27 cellular contexts compared by ENCODE assay signal in the genomic region with DNA sequence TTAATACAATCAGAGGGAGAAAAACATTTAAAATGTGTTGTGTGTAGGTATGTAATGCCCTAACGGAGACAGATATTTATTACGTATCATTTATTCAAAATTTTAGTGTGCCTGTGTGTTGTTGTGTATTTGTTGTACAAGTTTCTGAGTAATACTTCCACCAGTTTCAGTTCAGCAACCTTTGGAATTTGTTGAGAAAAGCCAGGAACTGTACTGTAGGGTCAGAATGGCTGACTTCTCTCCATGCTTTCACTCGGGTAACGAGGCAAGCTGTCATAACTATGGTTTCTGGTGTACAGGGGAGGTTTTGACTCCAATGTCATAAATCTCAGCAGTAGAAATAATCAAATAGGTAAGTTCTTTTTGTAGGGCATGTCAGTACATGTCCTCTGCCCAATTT. TPM values are rescaled to one million over a fixed set of nuclear protein-coding genes. Genes with fewer than 3 reads are reported as not detected.
DNase-seq lines count a peak whose midpoint lies in the region; ATAC-seq, FAIRE-seq and TF ChIP-seq lines count a peak whose summit lies in the region.
"Had no signal": no experiment of that assay in that cellular context is flagged by ENCODE, and none has a peak within 500 bp of the region (broad histone marks: within the 10 kb centered on the region; RNA-seq: fewer than 3 reads in every experiment).

No MANE protein-coding gene starts in this region.

- H3K9me3 ChIP-seq in liver (ENCODE audit: control insufficient read depth in 4 of 4, low read length in 3 of 4) (no peaks in the 10 kb centered on the region), HepG2 (ENCODE audit: low read length) (peaks cover 81% of the 10 kb centered on the region), hepatocyte (ENCODE audit: low read depth) (no peaks in the 10 kb centered on the region)
- no peaks in the 10 kb centered on the region for H3K9me3 ChIP-seq in CD4-positive, alpha-beta memory T cell (ENCODE audit: control insufficient read depth in 1 of 2, low read length in 2 of 2)
- H3K9me3 ChIP-seq: BLaER1, SJCRH30 had no signal

- WGBS in liver: 57% methylated on average over 4 of the region's 4 CpGs
- 18% methylated on average over 4 of the region's 4 CpGs for whole genome bisulfite sequencing in HepG2 (ENCODE audit: low lambda C conversion rate)
- WGBS in hepatocyte (ENCODE audit: low lambda C conversion rate, missing lambda C conversion rate): 78% methylated on average over 4 of the region's 4 CpGs

- H3K27ac ChIP-seq in liver (ENCODE audit: low read depth in 1 of 2, low read length in 2 of 2) (no peak overlapping the region), HepG2 (ENCODE audit: extremely low read length, insufficient read depth, low read length) (no peak overlapping the region), hepatocyte (peak overlapping the region; percentile 14)
- H3K27ac ChIP-seq in CD4-positive, alpha-beta memory T cell (ENCODE audit: low read depth, low read length): no peak overlapping the region
- H3K27ac ChIP-seq: BLaER1, PC-9, SJCRH30 had no signal

- H3K27ac Mint-ChIP-seq in mesothelial cell of epicardium (peak overlapping the region; percentile 27), glutamatergic neuron (ENCODE audit: unreplicated experiment) (no peak overlapping the region)
- H3K27ac Mint-ChIP-seq in CD4-positive, alpha-beta memory T cell: no peak overlapping the region
- H3K27ac Mint-ChIP-seq: CD4-positive, alpha-beta T cell; IgD-negative memory B cell had no signal

- no peak for DNase-seq in HepG2 (ENCODE audit: low spot score)
- peak; percentile 12 for DNase-seq in hepatocyte (ENCODE audit: low spot score)
- DNase-seq in mesothelial cell of epicardium (ENCODE audit: low spot score in 2 of 2, unreplicated experiment in 2 of 2): no peak
- DNase-seq in CD4-positive, alpha-beta memory T cell: no peak
- no peak for DNase-seq in NCI-H2196 (lab: John Stamatoyannopoulos, UW; ENCODE audit: unreplicated experiment)
- no peak for DNase-seq in glutamatergic neuron
- DNase-seq: CD4-positive, alpha-beta T cell; COR-L47; NCI-H1092; NCI-H1417 treated with DMSO at 0.1 percent for 48 hours; NCI-H1694 treated with DMSO at 0.1 percent for 48 hours; NCI-H2081; NCI-H446; NCI-H524 treated with DMSO at 0.1 percent for 48 hours; NCI-H774; NK-92 treated with Interleukin-12 subunit alpha and Interleukin-12 subunit beta, amount 100 ng/mL, for 24 hours; PC-9; SJCRH30 had no signal

- TF ChIP-seq POLR2A in HepG2 (IDR thresholded peaks at IDR 0.05; ENCODE audit: insufficient read depth in 1 of 2, low read depth in 2 of 2, low read length in 2 of 2): no peak

- no peaks in the 10 kb centered on the region for H3K9me2 ChIP-seq in hepatocyte (replicated peaks; ENCODE audit: insufficient read depth)

- no peak for ATAC-seq in HepG2
- ATAC-seq: HCT116, Right ventricle myocardium inferior had no signal

- H3K4me1 ChIP-seq in liver (ENCODE audit: control insufficient read depth in 4 of 4, insufficient read depth in 4 of 4, low read length in 3 of 4): no peaks in the 10 kb centered on the region
- H3K4me1 ChIP-seq in HepG2 (ENCODE audit: insufficient read depth, low read length): no peaks in the 10 kb centered on the region
- H3K4me1 ChIP-seq in hepatocyte (ENCODE audit: insufficient read depth): no peaks in the 10 kb centered on the region
- no peaks in the 10 kb centered on the region for H3K4me1 ChIP-seq in CD4-positive, alpha-beta memory T cell (ENCODE audit: insufficient read depth, low read length)
- H3K4me1 ChIP-seq: BLaER1, SJCRH30 had no signal

- in situ Hi-C loops in HepG2 (cut with HindIII; ENCODE audit: extremely low pct_ligation_motif_present, low pct_unique_long_range_greater_than_20kb): no loop called here

- no peak overlapping the region for H2AFZ ChIP-seq in HepG2 (ENCODE audit: low read length)
- no peak overlapping the region for H2AFZ ChIP-seq in hepatocyte
- H2AFZ ChIP-seq: PC-9 had no signal

- H3K4me3 Mint-ChIP-seq in mesothelial cell of epicardium (no peak overlapping the region), glutamatergic neuron (ENCODE audit: unreplicated experiment) (no peak overlapping the region)
- H3K4me3 Mint-ChIP-seq in CD4-positive, alpha-beta memory T cell: no peak overlapping the region
- H3K4me3 Mint-ChIP-seq: CD4-positive, alpha-beta T cell; IgD-negative memory B cell had no signal

- no peak overlapping the region for H3K4me2 ChIP-seq in HepG2 (ENCODE audit: low read depth, low read length)
- no peak overlapping the region for H3K4me2 ChIP-seq in hepatocyte
- H3K4me2 ChIP-seq: BLaER1, PC-9 had no signal

- H3K4me1 Mint-ChIP-seq in mesothelial cell of epicardium (peaks cover 17% of the 10 kb centered on the region), glutamatergic neuron (ENCODE audit: low read depth, unreplicated experiment) (peaks cover 9% of the 10 kb centered on the region)
- no peaks in the 10 kb centered on the region for H3K4me1 Mint-ChIP-seq in CD4-positive, alpha-beta memory T cell
- H3K4me1 Mint-ChIP-seq: IgD-negative memory B cell had no signal

- H3K27me3 Mint-ChIP-seq in mesothelial cell of epicardium (ENCODE audit: low read depth): no peaks in the 10 kb centered on the region
- H3K27me3 Mint-ChIP-seq in CD4-positive, alpha-beta memory T cell: no peaks in the 10 kb centered on the region
- no peaks in the 10 kb centered on the region for H3K27me3 Mint-ChIP-seq in glutamatergic neuron (ENCODE audit: unreplicated experiment)
- H3K27me3 Mint-ChIP-seq: CD4-positive, alpha-beta T cell; IgD-negative memory B cell had no signal

- H3K36me3 ChIP-seq in liver (ENCODE audit: control insufficient read depth in 4 of 4, insufficient read depth in 3 of 4, low read depth in 1 of 4, low read length in 3 of 4) (no peaks in the 10 kb centered on the region), HepG2 (replicated peaks in 1 of 2; ENCODE audit: control insufficient read depth in 1 of 2, insufficient read depth in 2 of 2, low read length in 2 of 2) (no peaks in the 10 kb centered on the region), hepatocyte (replicated peaks; ENCODE audit: insufficient read depth, low read depth) (no peaks in the 10 kb centered on the region)
- no peaks in the 10 kb centered on the region for H3K36me3 ChIP-seq in CD4-positive, alpha-beta memory T cell (ENCODE audit: insufficient read depth, low read length)
- H3K36me3 ChIP-seq: BLaER1, SJCRH30 had no signal

- TF ChIP-seq RAD21 in liver (IDR thresholded peaks at IDR 0.05): no peak
- no peak for TF ChIP-seq RAD21 in HepG2 (CRISPR knock-in tag; IDR thresholded peaks at IDR 0.05)

- CTCF ChIA-PET in HepG2 (lab: Yijun Ruan, JAX; ENCODE audit: low intra/inter-chr PET ratio, low total read pairs): no interaction called here
- CTCF ChIA-PET in CD4-positive, alpha-beta memory T cell (lab: Charles Lee; ENCODE audit: partially characterized antibody): no interaction called here

- H3K9me3 Mint-ChIP-seq in mesothelial cell of epicardium (peaks cover 5% of the 10 kb centered on the region), glutamatergic neuron (ENCODE audit: unreplicated experiment) (no peaks in the 10 kb centered on the region)
- H3K9me3 Mint-ChIP-seq in CD4-positive, alpha-beta memory T cell: peaks cover 0 to 14% (median 8%) of the 10 kb centered on the region in 8 donors
- H3K9me3 Mint-ChIP-seq: IgD-negative memory B cell had no signal

- H4K20me1 ChIP-seq in HepG2 (ENCODE audit: insufficient read depth, low read length) (no peaks in the 10 kb centered on the region), hepatocyte (ENCODE audit: insufficient read depth, poor library complexity, severe bottlenecking) (no peaks in the 10 kb centered on the region)
- H4K20me1 ChIP-seq: BLaER1 had no signal

- no peak for FAIRE-seq in HepG2 (lab: Jason Lieb, UNC)
- FAIRE-seq: A204.1, G401.6 had no signal

- no TSS peak for BruUV-seq in HepG2 (replicated peaks; lab: Mats Ljungman, UMichigan)

- TF ChIP-seq CTCF in liver (IDR thresholded peaks at IDR 0.05; ENCODE audit: low read depth, low read length, missing input control): no peak
- no peak for TF ChIP-seq CTCF in HepG2 (CRISPR knock-in tag; IDR thresholded peaks at IDR 0.05)
- TF ChIP-seq CTCF in hepatocyte (IDR thresholded peaks at IDR 0.05; ENCODE audit: poor library complexity): no peak
- no peak for TF ChIP-seq CTCF in mesothelial cell of epicardium (IDR thresholded peaks at IDR 0.05; ENCODE audit: unreplicated experiment)
- TF ChIP-seq CTCF in glutamatergic neuron (IDR thresholded peaks at IDR 0.05; ENCODE audit: partially characterized antibody, unreplicated experiment): no peak

- no peak overlapping the region for H3K4me3 ChIP-seq in liver (ENCODE audit: low read depth in 1 of 3, low read length in 3 of 3)
- H3K4me3 ChIP-seq in HepG2 (replicated peaks in 1 of 3; ENCODE audit: insufficient read depth in 1 of 3, low read depth in 2 of 3, low read length in 3 of 3): no peak overlapping the region
- H3K4me3 ChIP-seq in hepatocyte: no peak overlapping the region
- no peak overlapping the region for H3K4me3 ChIP-seq in CD4-positive, alpha-beta memory T cell (ENCODE audit: low read length in 2 of 2)
- H3K4me3 ChIP-seq: BLaER1, PC-9, SJCRH30 had no signal

- TF ChIP-seq EP300 in HepG2 (IDR thresholded peaks at IDR 0.05; ENCODE audit: low read depth in 2 of 2, low read length in 2 of 2): no peak
- no peak for TF ChIP-seq EP300 in HepG2 (CRISPR knock-in tag; IDR thresholded peaks at IDR 0.05; ENCODE audit: borderline replicate concordance)

- H3K36me3 Mint-ChIP-seq in mesothelial cell of epicardium (no peaks in the 10 kb centered on the region), glutamatergic neuron (ENCODE audit: unreplicated experiment) (no peaks in the 10 kb centered on the region)
- no peaks in the 10 kb centered on the region for H3K36me3 Mint-ChIP-seq in CD4-positive, alpha-beta memory T cell
- H3K36me3 Mint-ChIP-seq: IgD-negative memory B cell had no signal

- intact Hi-C loops in HepG2 (cut with micrococcal nuclease; ENCODE audit: unreplicated experiment): no loop called here
- intact Hi-C loops in CD4-positive, alpha-beta memory T cell (cut with micrococcal nuclease): no loop called here

- H3K79me2 ChIP-seq in HepG2 (ENCODE audit: insufficient read depth, low read length) (no peaks in the 10 kb centered on the region), hepatocyte (no peaks in the 10 kb centered on the region)

- H3K27me3 ChIP-seq in liver (ENCODE audit: control insufficient read depth in 4 of 4, insufficient read depth in 4 of 4, low read length in 3 of 4): no peaks in the 10 kb centered on the region
- no peaks in the 10 kb centered on the region for H3K27me3 ChIP-seq in HepG2 (ENCODE audit: control insufficient read depth in 1 of 2, insufficient read depth in 2 of 2, low read length in 2 of 2)
- no peaks in the 10 kb centered on the region for H3K27me3 ChIP-seq in hepatocyte
- H3K27me3 ChIP-seq in CD4-positive, alpha-beta memory T cell (ENCODE audit: insufficient read depth, low read length): no peaks in the 10 kb centered on the region
- H3K27me3 ChIP-seq: BLaER1, SJCRH30 had no signal

- POLR2A ChIA-PET in HepG2 (lab: Yijun Ruan, JAX): no interaction called here
- POLR2A ChIA-PET in CD4-positive, alpha-beta memory T cell (lab: Charles Lee; ENCODE audit: partially characterized antibody): no interaction called here

- no peak overlapping the region for H3K9ac ChIP-seq in liver (ENCODE audit: low read depth in 1 of 2, low read length in 2 of 2)
- H3K9ac ChIP-seq in HepG2 (ENCODE audit: insufficient read depth, low read depth, low read length): no peak overlapping the region
- H3K9ac ChIP-seq: BLaER1 had no signal

RNA-seq across cellular contexts. Expression of a gene that starts 23.8 kb away (rescaled TPM):
- total RNA-seq in liver: under 1 TPM in 1 of 2 donors, not detected in 1; 0.05 TPM
- under 1 TPM in 1 of 2 donors, not detected in 1; 0.01 TPM for polyA plus RNA-seq in liver
- not detected in 2 replicates for total RNA-seq in HepG2 (2016; rRNA removed; fragmentation: Illumina TruSeq; extraction: Trizol)
- total RNA-seq in HepG2 (2016; cell fraction: cytosol; rRNA removed; fragmentation: Illumina TruSeq; extraction: Trizol; ENCODE audit: low read depth): not detected in 2 replicates
- total RNA-seq in HepG2 (2016; cell fraction: insoluble cytoplasmic fraction; rRNA removed; fragmentation: Illumina TruSeq; extraction: Trizol): not detected in 2 replicates
- total RNA-seq in HepG2 (2016; cell fraction: membrane; rRNA removed; fragmentation: Illumina TruSeq; extraction: Trizol): not detected in 2 replicates
- total RNA-seq in HepG2 (2016; cell fraction: nucleus; rRNA removed; fragmentation: Illumina TruSeq; extraction: Trizol): not detected in 2 replicates
- not detected in 2 replicates for polyA plus RNA-seq in HepG2 (2011; rRNA removed)
- polyA plus RNA-seq in HepG2 (2011; cell fraction: cytosol; rRNA removed): not detected in 2 replicates
- not detected in 2 replicates for polyA plus RNA-seq in HepG2 (2011; cell fraction: nucleus; rRNA removed)
- polyA plus RNA-seq in HepG2 (2012): not detected in 2 replicates
- not detected in 2 replicates for polyA plus RNA-seq in HepG2 (2016; cell fraction: cytosol; fragmentation: Illumina TruSeq; extraction: Trizol; ENCODE audit: low read depth)
- not detected in 2 replicates for polyA plus RNA-seq in HepG2 (2016; cell fraction: insoluble cytoplasmic fraction; fragmentation: Illumina TruSeq; extraction: Trizol; ENCODE audit: low read depth)
- polyA plus RNA-seq in HepG2 (2016; cell fraction: membrane; fragmentation: Illumina TruSeq; extraction: Trizol; ENCODE audit: low read depth): not detected in 2 replicates
- not detected in 2 replicates for polyA plus RNA-seq in HepG2 (2016; cell fraction: nucleus; fragmentation: Illumina TruSeq; extraction: Trizol; ENCODE audit: insufficient read depth, low read depth)
- not detected in 2 replicates for polyA minus RNA-seq in HepG2 (2011; rRNA and poly(A)+ RNA removed; ENCODE audit: low replicate concordance)
- polyA minus RNA-seq in HepG2 (2011; cell fraction: cytosol; rRNA and poly(A)+ RNA removed): not detected in 2 replicates
- polyA minus RNA-seq in HepG2 (2011; cell fraction: nucleus; rRNA and poly(A)+ RNA removed): not detected in 2 replicates
- total RNA-seq in hepatocyte: 3.2 and 4.8 TPM in 2 replicates
- 2.6 and 2.9 TPM in 2 replicates for polyA plus RNA-seq in hepatocyte
- total RNA-seq in mesothelial cell of epicardium: 15.4 to 17.2 TPM (median 17.1 TPM) in 3 replicates
- not detected for total RNA-seq in CD4-positive, alpha-beta memory T cell
- not detected for polyA plus RNA-seq in CD4-positive, alpha-beta memory T cell
- 23.2 TPM for total RNA-seq in glutamatergic neuron (ENCODE audit: unreplicated experiment)
- total RNA-seq: CD4-positive, alpha-beta T cell; PC-9; Right ventricle myocardium inferior; RPMI7951 had no signal
- polyA plus RNA-seq: AG04450, IgD-negative memory B cell had no signal
